In the genomic region with DNA sequence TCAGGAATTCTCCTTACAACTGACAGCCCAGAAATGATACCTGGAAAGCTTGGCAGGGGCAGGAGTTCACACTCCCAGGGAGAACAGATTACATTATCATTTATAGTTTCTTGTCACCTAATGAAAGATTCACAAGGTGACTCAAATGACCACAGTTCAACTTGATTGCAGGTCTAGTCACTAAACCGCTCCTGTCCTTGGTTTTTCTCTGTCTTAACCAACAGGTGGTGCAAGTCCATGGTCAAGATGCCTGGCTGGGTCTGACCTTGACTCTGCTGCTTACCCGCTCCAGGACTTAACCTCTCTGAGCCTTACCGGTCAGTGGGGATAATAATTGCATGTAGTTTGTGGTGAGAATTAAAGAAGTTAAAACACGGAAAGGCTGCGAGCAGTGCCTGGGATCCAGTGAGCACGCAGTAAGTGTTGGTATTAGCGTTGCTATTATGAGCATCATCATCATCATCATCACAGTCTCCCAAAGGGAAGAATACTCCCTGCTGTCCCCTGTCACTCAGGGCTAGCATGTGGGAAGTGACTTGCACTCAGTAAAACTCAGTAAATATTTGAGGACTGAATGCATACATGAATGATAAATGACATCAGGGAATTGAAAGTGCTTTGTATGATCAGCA, we compare ENCODE assay signal across 12 cellular contexts.
A peak's percentile ranks its signal among the peaks of the same experiment; 100 is the strongest.
DNase-seq lines count a peak whose midpoint lies in the region; ATAC-seq, FAIRE-seq and TF ChIP-seq lines count a peak whose summit lies in the region.
"Had no signal": no experiment of that assay in that cellular context is flagged by ENCODE, and none has a peak within 500 bp of the region (broad histone marks: within the 10 kb centered on the region; RNA-seq: fewer than 3 reads in every experiment).

No MANE protein-coding gene starts in this region.

- DNase-seq in D721Med (ENCODE audit: insufficient read length, low spot score): no peak
- DNase-seq in HTR-8/SVneo (ENCODE audit: insufficient read length, low spot score): peak; percentile 43
- DNase-seq in WERI-Rb-1: peak; percentile 88
- DNase-seq in left colon: no peak
- DNase-seq in epidermal melanocyte (ENCODE audit: insufficient read length, low spot score): no peak
- DNase-seq in mucosa of gallbladder (ENCODE audit: low spot score): no peak
- no peak for DNase-seq in NCI-H128 (lab: John Stamatoyannopoulos, UW; ENCODE audit: unreplicated experiment)
- DNase-seq: gastrocnemius medialis; SIG-M5; stimulated activated naive CD8-positive, alpha-beta T cell treated with anti-CD3 and anti-CD28 coated beads, Interleukin-15, amount 100 ng/mL, for 72 hours had no signal

- ATAC-seq in left colon (peak; percentile 48), HG03354 (IDR thresholded peaks at IDR 0.05; ENCODE audit: poor library complexity, severe bottlenecking, unreplicated experiment) (no peak)
- ATAC-seq: stimulated activated naive CD8-positive, alpha-beta T cell treated with anti-CD3 and anti-CD28 coated beads, Interleukin-15, amount 100 ng/mL, for 72 hours had no signal

- H3K9me3 ChIP-seq in WERI-Rb-1 (ENCODE audit: severe bottlenecking): no peaks in the 10 kb centered on the region
- H3K9me3 ChIP-seq: gastrocnemius medialis, prostate gland had no signal

- TF ChIP-seq CTCF in D721Med (IDR thresholded peaks at IDR 0.05; ENCODE audit: insufficient read depth, missing control alignments) (peak; percentile 16), WERI-Rb-1 (IDR thresholded peaks at IDR 0.05; ENCODE audit: low read depth, low read length) (peak; percentile 96)

- H3K27ac ChIP-seq in WERI-Rb-1: no peak overlapping the region
- H3K27ac ChIP-seq: gastrocnemius medialis, prostate gland had no signal

- no peak overlapping the region for H3K4me3 ChIP-seq in WERI-Rb-1 (ENCODE audit: low read depth, low read length)
- H3K4me3 ChIP-seq: gastrocnemius medialis, prostate gland had no signal

- FAIRE-seq in D721Med (lab: Jason Lieb, UNC) (no peak), HTR-8/SVneo (lab: Jason Lieb, UNC) (peak; percentile 9)

- no peaks in the 10 kb centered on the region for H3K27me3 ChIP-seq in WERI-Rb-1 (ENCODE audit: insufficient read depth, low read depth, severe bottlenecking)
- H3K27me3 ChIP-seq: gastrocnemius medialis had no signal

- peaks cover 33% of the 10 kb centered on the region for H3K36me3 ChIP-seq in WERI-Rb-1
- H3K36me3 ChIP-seq: prostate gland had no signal

- intact Hi-C loops in left colon (cut with DNase I, micrococcal nuclease): no loop called here

Comparison
In these comparisons a context has a peak if more than half of its experiments do, and no peak if none do; other contexts are left out.
1. DNase-seq: peak in HTR-8/SVneo (single experiment) and WERI-Rb-1 (single experiment); none in D721Med (single experiment), left colon (0 of 2), epidermal melanocyte (single experiment), mucosa of gallbladder (single experiment) and NCI-H128 (single experiment).